Comparison of ENCODE assay signal across 31 cellular contexts in the genomic region with DNA sequence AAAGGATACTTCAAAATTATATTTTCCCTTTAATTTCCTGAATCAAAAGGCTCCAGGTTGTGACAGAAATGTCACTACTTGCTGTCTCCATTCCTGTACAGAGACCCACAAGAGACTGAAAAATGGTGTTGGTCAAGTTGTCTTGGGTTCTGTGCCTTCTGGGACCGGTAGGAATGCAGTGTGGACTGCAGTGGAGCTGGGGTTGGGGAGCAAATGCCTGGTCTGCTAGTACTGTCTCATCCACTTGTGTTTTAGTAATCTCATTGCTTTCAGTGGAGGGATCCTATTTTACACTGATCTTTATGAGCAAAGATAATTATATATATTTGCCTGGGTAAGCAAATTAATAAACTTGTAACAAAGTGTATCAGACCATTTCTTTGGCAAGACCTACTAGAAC.
"Had no signal": no experiment of that assay in that cellular context is flagged by ENCODE, and none has a peak within 500 bp of the region (broad histone marks: within the 10 kb centered on the region; RNA-seq: fewer than 3 reads in every experiment).

No MANE protein-coding gene starts in this region.

- H3K27me3 ChIP-seq: brain microvascular endothelial cell had no signal

- H3K27ac ChIP-seq: brain microvascular endothelial cell, WERI-Rb-1 had no signal

- H3K27ac Mint-ChIP-seq: activated CD4-positive, alpha-beta memory T cell treated with anti-CD3 and anti-CD28 coated beads, Interleukin-2, amount 10 ng/mL, durations not matched to agents 7 days and 5 days; activated CD8-positive, alpha-beta memory T cell treated with anti-CD3 and anti-CD28 coated beads, Interleukin-2, amount 10 ng/mL, durations not matched to agents 7 days and 5 days; activated naive CD4-positive, alpha-beta T cell treated with anti-CD3 and anti-CD28 coated beads, Interleukin-2, amount 10 ng/mL, durations not matched to agents 7 days and 5 days; activated naive CD8-positive, alpha-beta T cell; activated naive CD8-positive, alpha-beta T cell treated with anti-CD3 and anti-CD28 coated beads, Interleukin-2, amount 50 U/mL, for 24 hours had no signal

- H3K9me3 Mint-ChIP-seq: activated CD4-positive, alpha-beta memory T cell treated with anti-CD3 and anti-CD28 coated beads, Interleukin-2, amount 10 ng/mL, durations not matched to agents 7 days and 5 days; activated naive CD4-positive, alpha-beta T cell treated with anti-CD3 and anti-CD28 coated beads, Interleukin-2, amount 10 ng/mL, durations not matched to agents 7 days and 5 days; activated naive CD8-positive, alpha-beta T cell treated with anti-CD3 and anti-CD28 coated beads, Interleukin-2, amount 50 U/mL, for 24 hours; central memory CD8-positive, alpha-beta T cell had no signal

- H3K36me3 ChIP-seq: brain microvascular endothelial cell, WERI-Rb-1 had no signal

- H3K27me3 Mint-ChIP-seq: activated CD4-positive, alpha-beta memory T cell treated with anti-CD3 and anti-CD28 coated beads, Interleukin-2, amount 10 ng/mL, durations not matched to agents 7 days and 5 days; activated CD8-positive, alpha-beta memory T cell treated with anti-CD3 and anti-CD28 coated beads, Interleukin-2, amount 10 ng/mL, durations not matched to agents 7 days and 5 days; activated naive CD4-positive, alpha-beta T cell treated with anti-CD3 and anti-CD28 coated beads, Interleukin-2, amount 10 ng/mL, durations not matched to agents 7 days and 5 days; activated naive CD8-positive, alpha-beta T cell; activated naive CD8-positive, alpha-beta T cell treated with anti-CD3 and anti-CD28 coated beads, Interleukin-2, amount 50 U/mL, for 24 hours; central memory CD8-positive, alpha-beta T cell had no signal

- H3K4me3 Mint-ChIP-seq: activated CD4-positive, alpha-beta memory T cell treated with anti-CD3 and anti-CD28 coated beads, Interleukin-2, amount 10 ng/mL, durations not matched to agents 7 days and 5 days; activated CD8-positive, alpha-beta memory T cell treated with anti-CD3 and anti-CD28 coated beads, Interleukin-2, amount 10 ng/mL, durations not matched to agents 7 days and 5 days; activated naive CD4-positive, alpha-beta T cell treated with anti-CD3 and anti-CD28 coated beads, Interleukin-2, amount 10 ng/mL, durations not matched to agents 7 days and 5 days; activated naive CD8-positive, alpha-beta T cell; activated naive CD8-positive, alpha-beta T cell treated with anti-CD3 and anti-CD28 coated beads, Interleukin-2, amount 50 U/mL, for 24 hours; central memory CD8-positive, alpha-beta T cell had no signal

- DNase-seq: activated CD4-positive, alpha-beta memory T cell treated with anti-CD3 and anti-CD28 coated beads, Interleukin-2, amount 10 ng/mL, durations not matched to agents 7 days and 5 days; activated CD4-positive, alpha-beta T cell treated with anti-CD3 and anti-CD28 coated beads for 1 hour; activated CD4-positive, alpha-beta T cell treated with anti-CD3 and anti-CD28 coated beads for 48 hours; activated CD4-positive, CD25-positive, alpha-beta regulatory T cell; activated CD8-positive, alpha-beta memory T cell treated with anti-CD3 and anti-CD28 coated beads for 24 hours; activated CD8-positive, alpha-beta memory T cell treated with anti-CD3 and anti-CD28 coated beads, Interleukin-2, amount 10 ng/mL, durations not matched to agents 7 days and 5 days; activated CD8-positive, alpha-beta memory T cell treated with anti-CD3 and anti-CD28 coated beads, Interleukin-2, amount 50 U/mL, for 48 hours; activated effector memory CD4-positive, alpha-beta T cell treated with Interleukin-2 at 50 U/mL for 16 hours; activated naive CD4-positive, alpha-beta T cell treated with anti-CD3 and anti-CD28 coated beads, Interleukin-2, amount 10 ng/mL, durations not matched to agents 7 days and 5 days; activated naive CD8-positive, alpha-beta T cell treated with anti-CD3 and anti-CD28 coated beads, Interleukin-2, amount 50 U/mL, for 24 hours; activated T-cell treated with anti-CD3 and anti-CD28 coated beads, Interleukin-2, amount 50 U/mL, for 48 hours; aorta; brain microvascular endothelial cell; NCI-H1436 treated with DMSO at 0.1 percent for 48 hours; NCI-H1694 treated with DMSO at 0.1 percent for 48 hours; NCI-H2029; NCI-H2171; NCI-H2227 treated with DMSO at 0.1 percent for 48 hours; NCI-H446; NCI-H510A treated with DMSO at 0.1 percent for 48 hours; NCI-H526 treated with DMSO at 0.1 percent for 48 hours; NCI-H82; NK-92 treated with Interleukin-12 subunit alpha and Interleukin-12 subunit beta, amount 100 ng/mL, for 24 hours; Right ventricle myocardium superior; SW 1271; T-helper 1 cell; T-helper 2 cell; T-helper 9 cell; WERI-Rb-1 had no signal

- H3K4me1 Mint-ChIP-seq: activated CD8-positive, alpha-beta memory T cell treated with anti-CD3 and anti-CD28 coated beads, Interleukin-2, amount 10 ng/mL, durations not matched to agents 7 days and 5 days; activated naive CD4-positive, alpha-beta T cell treated with anti-CD3 and anti-CD28 coated beads, Interleukin-2, amount 10 ng/mL, durations not matched to agents 7 days and 5 days; activated naive CD8-positive, alpha-beta T cell treated with anti-CD3 and anti-CD28 coated beads, Interleukin-2, amount 50 U/mL, for 24 hours; central memory CD8-positive, alpha-beta T cell had no signal
